In the genomic region with DNA sequence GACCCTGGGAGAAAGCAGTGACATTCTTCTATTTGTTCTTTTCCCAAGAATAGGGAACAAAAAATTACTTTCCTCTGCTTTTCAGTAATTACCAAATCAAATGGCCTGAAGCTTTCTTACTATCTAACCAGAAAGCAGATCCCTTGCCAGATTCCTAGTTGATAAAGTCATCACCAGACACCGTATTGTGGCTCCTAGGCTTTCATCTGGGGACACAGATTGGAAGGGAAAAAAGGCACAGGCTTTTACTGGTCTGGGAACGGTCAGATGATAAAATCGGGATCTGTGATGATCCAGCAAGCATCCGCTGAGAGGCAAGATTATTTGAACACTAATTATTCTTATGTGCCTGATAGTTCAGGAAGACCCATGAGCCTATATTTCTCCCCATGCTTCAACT, we compare ENCODE assay signal across 22 cellular contexts.
"Had no signal": no experiment of that assay in that cellular context is flagged by ENCODE, and none has a peak within 500 bp of the region (broad histone marks: within the 10 kb centered on the region; RNA-seq: fewer than 3 reads in every experiment).

No MANE protein-coding gene starts in this region.

- H3K4me3 ChIP-seq: breast epithelium, esophagus muscularis mucosa, mucosa of descending colon, prostate gland, right lobe of liver, suprapubic skin, upper lobe of right lung had no signal

- H3K4me3 Mint-ChIP-seq: activated CD4-positive, alpha-beta T cell treated with anti-CD3 and anti-CD28 coated beads for 36 hours; activated CD8-positive, alpha-beta T cell treated with anti-CD3 and anti-CD28 coated beads for 36 hours; activated naive CD4-positive, alpha-beta T cell treated with anti-CD3 and anti-CD28 coated beads, Interleukin-2, amount 10 ng/mL, durations not matched to agents 7 days and 5 days; endodermal cell; nephron had no signal

- H3K9me3 ChIP-seq: breast epithelium, esophagus muscularis mucosa, mucosa of descending colon, prostate gland, right lobe of liver, suprapubic skin, upper lobe of right lung had no signal

- H3K27me3 ChIP-seq: breast epithelium, esophagus muscularis mucosa, right lobe of liver, suprapubic skin, upper lobe of right lung had no signal

- DNase-seq: activated CD4-positive, alpha-beta T cell treated with anti-CD3 and anti-CD28 coated beads for 36 hours; activated CD8-positive, alpha-beta memory T cell treated with anti-CD3 and anti-CD28 coated beads, Interleukin-2, amount 50 U/mL, for 48 hours; activated CD8-positive, alpha-beta T cell treated with anti-CD3 and anti-CD28 coated beads for 36 hours; activated naive CD4-positive, alpha-beta T cell treated with anti-CD3 and anti-CD28 coated beads, Interleukin-2, amount 10 ng/mL, durations not matched to agents 7 days and 5 days; amniotic stem cell; endodermal cell; foreskin fibroblast; mammary epithelial cell; mucosa of descending colon; occipital lobe; right lobe of liver; stimulated activated CD4-positive, alpha-beta T cell treated with anti-CD3 and anti-CD28 coated beads, Interleukin-2, amount 100 ng/mL, for 48 hours; stimulated activated naive CD8-positive, alpha-beta T cell treated with anti-CD3 and anti-CD28 coated beads, Interleukin-15, Interleukin-2, amounts not matched to agents 100 U/mL and 50 U/mL, for 24 hours; T1000; upper lobe of right lung had no signal

- H3K27me3 Mint-ChIP-seq: activated CD4-positive, alpha-beta T cell treated with anti-CD3 and anti-CD28 coated beads for 36 hours; activated CD8-positive, alpha-beta T cell treated with anti-CD3 and anti-CD28 coated beads for 36 hours; activated naive CD4-positive, alpha-beta T cell treated with anti-CD3 and anti-CD28 coated beads, Interleukin-2, amount 10 ng/mL, durations not matched to agents 7 days and 5 days had no signal

- H3K4me1 ChIP-seq: breast epithelium, esophagus muscularis mucosa, prostate gland, right lobe of liver, suprapubic skin, upper lobe of right lung had no signal

- H3K27ac Mint-ChIP-seq: activated CD4-positive, alpha-beta T cell treated with anti-CD3 and anti-CD28 coated beads for 36 hours; activated CD8-positive, alpha-beta T cell treated with anti-CD3 and anti-CD28 coated beads for 36 hours; activated naive CD4-positive, alpha-beta T cell treated with anti-CD3 and anti-CD28 coated beads, Interleukin-2, amount 10 ng/mL, durations not matched to agents 7 days and 5 days; endodermal cell; nephron had no signal

- H3K36me3 ChIP-seq: breast epithelium, esophagus muscularis mucosa, prostate gland, right lobe of liver, suprapubic skin, upper lobe of right lung had no signal

- H3K27ac ChIP-seq: breast epithelium, esophagus muscularis mucosa, prostate gland, right lobe of liver, suprapubic skin, upper lobe of right lung, VCaP had no signal

- H3K4me1 Mint-ChIP-seq: nephron had no signal

- ATAC-seq: activated CD4-positive, alpha-beta T cell treated with anti-CD3 and anti-CD28 coated beads for 36 hours; activated CD8-positive, alpha-beta T cell treated with anti-CD3 and anti-CD28 coated beads for 36 hours; left lobe of liver; mucosa of descending colon; right lobe of liver; stimulated activated naive CD8-positive, alpha-beta T cell treated with anti-CD3 and anti-CD28 coated beads, Interleukin-15, Interleukin-2, amounts not matched to agents 100 U/mL and 50 U/mL, for 24 hours; upper lobe of right lung had no signal
